12 cellular contexts compared by ENCODE assay signal in genomic region chr1:17595602-17595925, GRCh38.
"Had no signal": no experiment of that assay in that cellular context is flagged by ENCODE, and none has a peak within 500 bp of the region (broad histone marks: within the 10 kb centered on the region; RNA-seq: fewer than 3 reads in every experiment).

No MANE protein-coding gene starts in this region.

- H3K4me1 ChIP-seq: testis had no signal

- H3K27ac ChIP-seq: testis had no signal

- H3K27me3 ChIP-seq: stomach, testis had no signal

- H3K9me3 ChIP-seq: stomach, testis had no signal

- ATAC-seq: T-cell had no signal

- DNase-seq: activated CD4-positive, alpha-beta T cell treated with anti-CD3 and anti-CD28 coated beads for 1 hour; activated CD4-positive, alpha-beta T cell treated with anti-CD3 and anti-CD28 coated beads, Interleukin-2, amount 50 U/mL, for 4 hours; activated naive CD4-positive, alpha-beta T cell; activated T-cell treated with anti-CD3 and anti-CD28 coated beads for 4 hours; anterior cingulate cortex; mesenchymal stem cell; nephron progenitor cell; stimulated activated CD4-positive, alpha-beta T cell treated with anti-CD3 and anti-CD28 coated beads, Interleukin-12 subunit alpha, Interleukin-12 subunit beta, amount 100 ng/mL, for 4 hours; stimulated activated CD4-positive, alpha-beta T cell treated with anti-CD3 and anti-CD28 coated beads, Interleukin-2, amount 100 ng/mL, for 24 hours; stomach; T-cell; testis had no signal

- H3K4me3 ChIP-seq: stomach, testis had no signal
